ENCODE assay signal across 8 cellular contexts in genomic region chr6:89984926-89985743, GRCh38.
DNase-seq lines count a peak whose midpoint lies in the region; ATAC-seq and TF ChIP-seq lines count a peak whose summit lies in the region.

No MANE protein-coding gene starts in this region.

- H3K23ac ChIP-seq in mesendoderm (ENCODE audit: low read length): no peak overlapping the region

- peak; percentile 53 for DNase-seq in DMS153 (lab: John Stamatoyannopoulos, UW)
- peak; percentile 44 for DNase-seq in SHP77 treated with DMSO at 0.1 percent for 48 hours (lab: John Stamatoyannopoulos, UW)
- DNase-seq in globus pallidus (ENCODE audit: low spot score): peak; percentile 93
- no peak for DNase-seq in omental fat pad (ENCODE audit: low spot score)
- DNase-seq in mesendoderm: no peak
- no peak for DNase-seq in stimulated activated CD4-positive, alpha-beta T cell treated with anti-CD3 and anti-CD28 coated beads, Interleukin-2, amount 100 ng/mL, for 48 hours

- no peaks in the 10 kb centered on the region for H3K79me2 ChIP-seq in mesendoderm (ENCODE audit: control insufficient read depth, insufficient read depth, low read length)

- no CpG with 5 or more reads among the region's 12 CpGs for WGBS in mesendoderm (ENCODE audit: extremely low coverage, insufficient coverage, low lambda C conversion rate)

- H3K4ac ChIP-seq in mesendoderm (ENCODE audit: low read depth, low read length): no peak overlapping the region

- H3K4me2 ChIP-seq in mesendoderm (ENCODE audit: low read length): no peak overlapping the region

- H3K27me3 ChIP-seq in mesendoderm (ENCODE audit: insufficient read depth, low read length, poor library complexity): no peaks in the 10 kb centered on the region

- H3K79me1 ChIP-seq in mesendoderm (ENCODE audit: low read length): no peaks in the 10 kb centered on the region

- H2BK15ac ChIP-seq in mesendoderm (replicated peaks; ENCODE audit: low read depth): no peak overlapping the region

- no peak overlapping the region for H2AK5ac ChIP-seq in mesendoderm (ENCODE audit: low read length)

- ATAC-seq in omental fat pad (ENCODE audit: low FRiP score) (peak; percentile 49), GM19452 (IDR thresholded peaks at IDR 0.05; ENCODE audit: unreplicated experiment) (no peak), GM19351 (IDR thresholded peaks at IDR 0.05; ENCODE audit: unreplicated experiment) (no peak)

- no peaks in the 10 kb centered on the region for H3K36me3 ChIP-seq in mesendoderm (ENCODE audit: control insufficient read depth, insufficient read depth, low read length)

- H3K9ac ChIP-seq in mesendoderm (ENCODE audit: low read length): no peak overlapping the region

- H3K4me1 ChIP-seq in mesendoderm (ENCODE audit: control insufficient read depth, low read depth, low read length): no peaks in the 10 kb centered on the region

- H4K8ac ChIP-seq in mesendoderm (ENCODE audit: low read depth, low read length): no peak overlapping the region

- no peak overlapping the region for H3K18ac ChIP-seq in mesendoderm (ENCODE audit: low read length)

- H2BK120ac ChIP-seq in mesendoderm (ENCODE audit: low read depth, low read length): no peak overlapping the region

- H2BK5ac ChIP-seq in mesendoderm (ENCODE audit: low read length): no peak overlapping the region

- H3K4me3 ChIP-seq in mesendoderm (ENCODE audit: low read length): no peak overlapping the region

- no peak overlapping the region for H3K27ac ChIP-seq in mesendoderm (ENCODE audit: low read depth, low read length)

- no peak for TF ChIP-seq CTCF in omental fat pad (IDR thresholded peaks at IDR 0.05)

- H3K56ac ChIP-seq in mesendoderm (ENCODE audit: low read length): no peak overlapping the region

- H4K5ac ChIP-seq in mesendoderm (ENCODE audit: low read length): no peak overlapping the region

Comparison
In these comparisons a context has a peak if more than half of its experiments do, and no peak if none do; other contexts are left out.
1. DNase-seq: peak in DMS153 (single experiment), SHP77 treated with DMSO at 0.1 percent for 48 hours (single experiment) and globus pallidus (single experiment); none in omental fat pad (single experiment), mesendoderm (single experiment) and stimulated activated CD4-positive, alpha-beta T cell treated with anti-CD3 and anti-CD28 coated beads, Interleukin-2, amount 100 ng/mL, for 48 hours (0 of 2).